21 cellular contexts compared by ENCODE assay signal in genomic region chr5:133753856-133754255, GRCh38.
A peak's percentile ranks its signal among the peaks of the same experiment; 100 is the strongest.
DNase-seq lines count a peak whose midpoint lies in the region; ATAC-seq, FAIRE-seq and TF ChIP-seq lines count a peak whose summit lies in the region.
"Had no signal": no experiment of that assay in that cellular context is flagged by ENCODE, and none has a peak within 500 bp of the region (broad histone marks: within the 10 kb centered on the region; RNA-seq: fewer than 3 reads in every experiment).

No MANE protein-coding gene starts in this region.

- in situ Hi-C loops in HepG2 (cut with HindIII; ENCODE audit: extremely low pct_ligation_motif_present, low pct_unique_long_range_greater_than_20kb), result no loop called here

- POLR2A ChIA-PET in HepG2 (lab: Yijun Ruan, JAX), result no interaction called here

- no peaks in the 10 kb centered on the region for H3K9me3 ChIP-seq in MG63
- no peaks in the 10 kb centered on the region for H3K9me3 ChIP-seq in HepG2 (ENCODE audit: low read length)
- H3K9me3 ChIP-seq: suprapubic skin had no signal

- ATAC-seq in HepG2, result no peak
- no peak for ATAC-seq in stimulated activated memory B cell treated with anti-CD40 and anti-IgM and Interleukin-4, amounts not matched to agents 10 μg/mL and 1 μg/mL and 100 μg/mL, for 72 hours
- ATAC-seq: sciatic nerve had no signal

- intact Hi-C loops in Calu3 (cut with micrococcal nuclease; ENCODE audit: unreplicated experiment) (no loop called here), HepG2 (cut with micrococcal nuclease; ENCODE audit: unreplicated experiment) (loop anchor here (10.0 kb wide), 1 partner anchor 191 kb away; no protein-coding TSS in a partner anchor)

- BruUV-seq in Calu3 (replicated peaks; lab: Mats Ljungman, UMichigan), result no TSS peak
- BruUV-seq in HepG2 (replicated peaks; lab: Mats Ljungman, UMichigan), result no TSS peak

- no peak overlapping the region for H3K9ac ChIP-seq in HepG2 (ENCODE audit: insufficient read depth, low read depth, low read length)

- H3K4me3 Mint-ChIP-seq in Calu3 (ENCODE audit: low read depth, unreplicated experiment), result no peak overlapping the region
- no peak overlapping the region for H3K4me3 Mint-ChIP-seq in stimulated activated memory B cell treated with anti-CD40 and anti-IgM and Interleukin-4, amounts not matched to agents 10 μg/mL and 1 μg/mL and 100 μg/mL, for 72 hours
- H3K4me3 Mint-ChIP-seq: activated CD4-positive, alpha-beta T cell treated with anti-CD3 and anti-CD28 coated beads, Interleukin-2, amount 10 ng/mL, durations not matched to agents 7 days and 5 days; brain; CD4-positive, CD25-positive, alpha-beta regulatory T cell; naive thymus-derived CD4-positive, alpha-beta T cell had no signal

- H3K4me1 Mint-ChIP-seq in Calu3 (ENCODE audit: low read depth, unreplicated experiment), result peaks cover 8% of the 10 kb centered on the region
- peaks cover 7% of the 10 kb centered on the region for H3K4me1 Mint-ChIP-seq in stimulated activated memory B cell treated with anti-CD40 and anti-IgM and Interleukin-4, amounts not matched to agents 10 μg/mL and 1 μg/mL and 100 μg/mL, for 72 hours
- H3K4me1 Mint-ChIP-seq: activated CD4-positive, alpha-beta T cell treated with anti-CD3 and anti-CD28 coated beads, Interleukin-2, amount 10 ng/mL, durations not matched to agents 7 days and 5 days; CD4-positive, CD25-positive, alpha-beta regulatory T cell had no signal

- FAIRE-seq in HepG2 (lab: Jason Lieb, UNC), result no peak
- FAIRE-seq: colon had no signal

- H3K27me3 Mint-ChIP-seq in Calu3 (ENCODE audit: unreplicated experiment), result peaks cover 48% of the 10 kb centered on the region
- peaks cover 21% of the 10 kb centered on the region for H3K27me3 Mint-ChIP-seq in stimulated activated memory B cell treated with anti-CD40 and anti-IgM and Interleukin-4, amounts not matched to agents 10 μg/mL and 1 μg/mL and 100 μg/mL, for 72 hours

- no peak overlapping the region for H3K4me2 ChIP-seq in HepG2 (ENCODE audit: low read depth, low read length)

- H3K4me1 ChIP-seq in HepG2 (ENCODE audit: insufficient read depth, low read length), result no peaks in the 10 kb centered on the region
- H3K4me1 ChIP-seq: suprapubic skin had no signal

- no peaks in the 10 kb centered on the region for H3K79me2 ChIP-seq in HepG2 (ENCODE audit: insufficient read depth, low read length)

- CTCF ChIA-PET in Calu3 (lab: Charles Lee), result interaction anchor here (0.9 kb wide), 1 partner anchor 14 kb away, joined by 3 read pairs; no protein-coding TSS in a partner anchor
- CTCF ChIA-PET in HepG2 (lab: Yijun Ruan, JAX; ENCODE audit: low intra/inter-chr PET ratio, low total read pairs), result interaction anchor here (1.3 kb wide), 1 partner anchor 190 kb away, joined by 5 read pairs; no protein-coding TSS in a partner anchor

- no peak for TF ChIP-seq RAD21 in HepG2 (CRISPR knock-in tag; IDR thresholded peaks at IDR 0.05)

- H2AFZ ChIP-seq in HepG2 (ENCODE audit: low read length), result no peak overlapping the region

- DNase-seq in Calu3 (peak; percentile 61), MG63 (peak; percentile 62), dermis blood vessel endothelial cell (peak; percentile 31), kidney tubule cell (ENCODE audit: low spot score) (peak; percentile 3), HepG2 (ENCODE audit: low spot score) (no peak), iPS-NIHi7 (ENCODE audit: extremely low spot score) (no peak), activated gamma-delta T cell (lab: John Stamatoyannopoulos, UW) (no peak)
- DNase-seq: DMS153, hippocampal formation, NCI-H146, NCI-H2171, SIG-M5, T-helper 1 cell had no signal

- H3K27ac Mint-ChIP-seq in Calu3 (ENCODE audit: unreplicated experiment), result no peak overlapping the region
- H3K27ac Mint-ChIP-seq in stimulated activated memory B cell treated with anti-CD40 and anti-IgM and Interleukin-4, amounts not matched to agents 10 μg/mL and 1 μg/mL and 100 μg/mL, for 72 hours, result no peak overlapping the region
- H3K27ac Mint-ChIP-seq: activated CD4-positive, alpha-beta T cell treated with anti-CD3 and anti-CD28 coated beads, Interleukin-2, amount 10 ng/mL, durations not matched to agents 7 days and 5 days; brain; CD4-positive, CD25-positive, alpha-beta regulatory T cell; naive thymus-derived CD4-positive, alpha-beta T cell had no signal

- TF ChIP-seq POLR2A in HepG2 (IDR thresholded peaks at IDR 0.05; ENCODE audit: insufficient read depth in 1 of 2, low read depth in 2 of 2, low read length in 2 of 2), result no peak

- no peak overlapping the region for H3K27ac ChIP-seq in HepG2 (ENCODE audit: extremely low read length, insufficient read depth, low read length)
- H3K27ac ChIP-seq: suprapubic skin had no signal

- H3K4me3 ChIP-seq in MG63, result no peak overlapping the region
- no peak overlapping the region for H3K4me3 ChIP-seq in HepG2 (replicated peaks in 1 of 3; ENCODE audit: insufficient read depth in 1 of 3, low read depth in 2 of 3, low read length in 3 of 3)
- H3K4me3 ChIP-seq: suprapubic skin had no signal

- H3K27me3 ChIP-seq in MG63 (peaks cover 14% of the 10 kb centered on the region), HepG2 (ENCODE audit: control insufficient read depth in 1 of 2, insufficient read depth in 2 of 2, low read length in 2 of 2) (no peaks in the 10 kb centered on the region; a peak in 1 of 5 replicates)

- H3K36me3 Mint-ChIP-seq in Calu3 (ENCODE audit: insufficient read depth, unreplicated experiment), result no peaks in the 10 kb centered on the region
- no peaks in the 10 kb centered on the region for H3K36me3 Mint-ChIP-seq in stimulated activated memory B cell treated with anti-CD40 and anti-IgM and Interleukin-4, amounts not matched to agents 10 μg/mL and 1 μg/mL and 100 μg/mL, for 72 hours
- H3K36me3 Mint-ChIP-seq: brain; CD4-positive, CD25-positive, alpha-beta regulatory T cell; naive thymus-derived CD4-positive, alpha-beta T cell had no signal

- no peak for TF ChIP-seq CTCF in Calu3 (IDR thresholded peaks at IDR 0.05; ENCODE audit: unreplicated experiment)
- no peak for TF ChIP-seq CTCF in HepG2 (CRISPR knock-in tag; IDR thresholded peaks at IDR 0.05)

- H3K36me3 ChIP-seq in MG63 (no peaks in the 10 kb centered on the region), HepG2 (replicated peaks in 1 of 2; ENCODE audit: control insufficient read depth in 1 of 2, insufficient read depth in 2 of 2, low read length in 2 of 2) (no peaks in the 10 kb centered on the region)
- H3K36me3 ChIP-seq: suprapubic skin had no signal

- WGBS in HepG2 (ENCODE audit: low lambda C conversion rate), result 41% methylated on average over 3 of the region's 3 CpGs

- H4K20me1 ChIP-seq in HepG2 (ENCODE audit: insufficient read depth, low read length), result no peaks in the 10 kb centered on the region

- TF ChIP-seq EP300 in HepG2 (IDR thresholded peaks at IDR 0.05; ENCODE audit: low read depth in 2 of 2, low read length in 2 of 2), result no peak
- TF ChIP-seq EP300 in HepG2 (CRISPR knock-in tag; IDR thresholded peaks at IDR 0.05; ENCODE audit: borderline replicate concordance), result no peak

- H3K9me3 Mint-ChIP-seq in Calu3 (ENCODE audit: low read depth, unreplicated experiment), result no peaks in the 10 kb centered on the region
- H3K9me3 Mint-ChIP-seq in stimulated activated memory B cell treated with anti-CD40 and anti-IgM and Interleukin-4, amounts not matched to agents 10 μg/mL and 1 μg/mL and 100 μg/mL, for 72 hours, result no peaks in the 10 kb centered on the region
- H3K9me3 Mint-ChIP-seq: activated CD4-positive, alpha-beta T cell treated with anti-CD3 and anti-CD28 coated beads, Interleukin-2, amount 10 ng/mL, durations not matched to agents 7 days and 5 days; brain; CD4-positive, CD25-positive, alpha-beta regulatory T cell had no signal

TF ChIP-seq in HepG2, 621 proteins besides CTCF, POLR2A, EP300 and RAD21:
- no peak for TF ChIP-seq ZSCAN21 (CRISPR knock-in tag; IDR thresholded peaks at IDR 0.05; ENCODE audit: borderline replicate concordance)
- TF ChIP-seq ZSCAN30 (CRISPR knock-in tag; IDR thresholded peaks at IDR 0.05), result no peak
- no peak for TF ChIP-seq ZNF670 (CRISPR knock-in tag; IDR thresholded peaks at IDR 0.05; ENCODE audit: borderline replicate concordance)
- TF ChIP-seq POGZ (CRISPR knock-in tag; IDR thresholded peaks at IDR 0.05), result no peak
TF ChIP-seq in HepG2: peak in this region for 0.

Comparison
In these comparisons a context has a peak if more than half of its experiments do, and no peak if none do; other contexts are left out.
1. DNase-seq: peak in Calu3 (single experiment), MG63 (single experiment), dermis blood vessel endothelial cell (single experiment) and kidney tubule cell (single experiment); none in HepG2 (single experiment), iPS-NIHi7 (single experiment) and activated gamma-delta T cell (single experiment).